In genomic region chr1:234531181-234532132, GRCh38 we compare ENCODE assay signal across 9 cellular contexts. TPM values are rescaled to one million over a fixed set of nuclear protein-coding genes. Genes with fewer than 3 reads are reported as not detected.
A peak's percentile ranks its signal among the peaks of the same experiment; 100 is the strongest.
DNase-seq lines count a peak whose midpoint lies in the region; ATAC-seq and TF ChIP-seq lines count a peak whose summit lies in the region.
"Had no signal": no experiment of that assay in that cellular context is flagged by ENCODE, and none has a peak within 500 bp of the region (broad histone marks: within the 10 kb centered on the region; RNA-seq: fewer than 3 reads in every experiment).

No MANE protein-coding gene starts in this region.

- TF ChIP-seq CTCF in HFFc6 (IDR thresholded peaks at IDR 0.05), result no peak

- no peak for ATAC-seq in stimulated activated memory B cell treated with anti-CD40 and anti-IgM and Interleukin-4, amounts not matched to agents 10 μg/mL and 1 μg/mL and 100 μg/mL, for 72 hours
- ATAC-seq in GM19452 (IDR thresholded peaks at IDR 0.05; ENCODE audit: unreplicated experiment), result no peak

- H3K4me3 Mint-ChIP-seq in HFFc6, result peak overlapping the region; percentile 30
- H3K4me3 Mint-ChIP-seq in stimulated activated memory B cell treated with anti-CD40 and anti-IgM and Interleukin-4, amounts not matched to agents 10 μg/mL and 1 μg/mL and 100 μg/mL, for 72 hours, result no peak overlapping the region

- H3K27ac Mint-ChIP-seq in HFFc6, result peak overlapping the region; percentile 68
- H3K27ac Mint-ChIP-seq in stimulated activated memory B cell treated with anti-CD40 and anti-IgM and Interleukin-4, amounts not matched to agents 10 μg/mL and 1 μg/mL and 100 μg/mL, for 72 hours, result peak overlapping the region; percentile 22

- no peaks in the 10 kb centered on the region for H3K36me3 Mint-ChIP-seq in HFFc6 (ENCODE audit: low read depth)
- no peaks in the 10 kb centered on the region for H3K36me3 Mint-ChIP-seq in stimulated activated memory B cell treated with anti-CD40 and anti-IgM and Interleukin-4, amounts not matched to agents 10 μg/mL and 1 μg/mL and 100 μg/mL, for 72 hours

- peaks cover 49% of the 10 kb centered on the region for H3K4me1 Mint-ChIP-seq in HFFc6 (ENCODE audit: low read depth)
- H3K4me1 Mint-ChIP-seq in stimulated activated memory B cell treated with anti-CD40 and anti-IgM and Interleukin-4, amounts not matched to agents 10 μg/mL and 1 μg/mL and 100 μg/mL, for 72 hours, result peaks cover 14% of the 10 kb centered on the region

- no peaks in the 10 kb centered on the region for H3K9me3 Mint-ChIP-seq in HFFc6
- no peaks in the 10 kb centered on the region for H3K9me3 Mint-ChIP-seq in stimulated activated memory B cell treated with anti-CD40 and anti-IgM and Interleukin-4, amounts not matched to agents 10 μg/mL and 1 μg/mL and 100 μg/mL, for 72 hours

- peaks cover 2% of the 10 kb centered on the region for H3K27me3 Mint-ChIP-seq in HFFc6 (ENCODE audit: insufficient read depth)
- H3K27me3 Mint-ChIP-seq in stimulated activated memory B cell treated with anti-CD40 and anti-IgM and Interleukin-4, amounts not matched to agents 10 μg/mL and 1 μg/mL and 100 μg/mL, for 72 hours, result no peaks in the 10 kb centered on the region

- DNase-seq in HFFc6, result peak; percentile 20
- peak; percentile 70 for DNase-seq in cerebellar cortex (ENCODE audit: low spot score)
- DNase-seq in left kidney (ENCODE audit: low read depth, low spot score), result peak; percentile 63
- DNase-seq in kidney glomerular epithelial cell (lab: John Stamatoyannopoulos, UW), result no peak
- no peak for DNase-seq in NCI-H2107 (lab: John Stamatoyannopoulos, UW)
- no peak for DNase-seq in GM19240 (ENCODE audit: insufficient read length, low spot score)
- DNase-seq: NCI-H1048 had no signal

RNA-seq across cellular contexts. Expression of gene TARBP1, which starts 52.5 kb away (rescaled TPM):
- 10 to 100 TPM in 4 of 6 experiments, 1 to 10 TPM in 2; 8.1 to 12.8 (median 11.0) TPM for total RNA-seq in HFFc6 (2021; fragmentation: NEBNext Ultra II Directional; extraction: Animal tissue kit (Norgen Biotek cat#: 25700))

Comparison
In these comparisons a context has a peak if more than half of its experiments do, and no peak if none do; other contexts are left out.
1. DNase-seq: peak in HFFc6 (single experiment), cerebellar cortex (single experiment) and left kidney (single experiment); none in kidney glomerular epithelial cell (single experiment), NCI-H2107 (single experiment) and GM19240 (single experiment).